ENCODE assay signal across 8 cellular contexts in the genomic region with DNA sequence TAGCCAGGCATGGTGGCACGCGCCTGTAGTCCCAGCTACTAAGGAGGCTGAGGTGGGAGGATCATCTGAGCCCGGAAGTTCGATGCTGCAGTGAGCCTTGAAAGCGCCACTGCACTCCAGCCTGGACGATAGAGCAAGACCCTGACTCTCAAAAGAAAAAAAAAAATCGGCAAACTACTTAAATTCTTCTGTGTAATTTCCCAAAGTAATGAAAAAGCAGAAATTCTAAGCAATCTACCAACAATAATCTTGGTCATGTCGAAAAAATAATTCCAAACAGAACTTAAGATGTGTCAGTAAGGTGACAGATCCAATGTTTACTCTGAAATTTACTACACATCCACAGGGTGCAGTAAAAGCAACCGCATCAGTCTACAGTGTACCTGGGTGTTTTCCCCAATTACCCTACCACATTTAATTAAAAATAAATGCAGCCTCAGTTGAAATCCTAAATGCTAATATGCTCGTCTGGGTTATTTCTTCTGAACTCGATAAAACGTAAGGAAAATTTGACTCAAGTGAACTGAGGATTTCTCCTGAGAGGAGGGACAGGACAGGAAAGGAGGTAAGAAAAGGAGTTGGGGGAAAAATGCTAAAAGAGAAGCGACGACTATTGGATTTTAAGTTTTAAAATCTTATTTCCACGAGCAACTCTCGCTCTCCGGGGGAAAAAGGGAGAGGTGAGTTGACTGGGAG. TPM values are rescaled to one million over a fixed set of nuclear protein-coding genes. Genes with fewer than 3 reads are reported as not detected.
DNase-seq lines count a peak whose midpoint lies in the region; ATAC-seq and TF ChIP-seq lines count a peak whose summit lies in the region.

No MANE protein-coding gene starts in this region.

- H3K27me3 ChIP-seq in HCT116 (ENCODE audit: insufficient read depth, low read length), result no peaks in the 10 kb centered on the region
- H3K27me3 ChIP-seq in SU-DHL-6 (ENCODE audit: low read length), result no peaks in the 10 kb centered on the region
- no peaks in the 10 kb centered on the region for H3K27me3 ChIP-seq in esophagus (ENCODE audit: control insufficient read depth in 1 of 2, insufficient read depth in 2 of 2, low read length in 2 of 2)
- no peaks in the 10 kb centered on the region for H3K27me3 ChIP-seq in osteoblast (ENCODE audit: insufficient read depth, low read length)

- H3K9ac ChIP-seq in HCT116 (ENCODE audit: low read length), result peak overlapping the region; percentile 74
- peak overlapping the region; percentile 94 for H3K9ac ChIP-seq in SU-DHL-6 (ENCODE audit: low read length)

- POLR2A ChIA-PET in HCT116 (lab: Charles Lee), result no interaction called here

- BruUV-seq in HCT116 (replicated peaks; lab: Mats Ljungman, UMichigan), result no TSS peak

- TF ChIP-seq RAD21 in HCT116 (IDR thresholded peaks at IDR 0.05; ENCODE audit: low read depth), result no peak

- peak; percentile 5 for DNase-seq in Daoy (ENCODE audit: low read depth)
- no peak for DNase-seq in HCT116 (ENCODE audit: low read depth, low spot score)
- no peak for DNase-seq in osteoblast (ENCODE audit: insufficient read length, low spot score, missing footprints)

- no peak overlapping the region for H2AFZ ChIP-seq in HCT116 (ENCODE audit: low read depth, low read length, poor library complexity, severe bottlenecking)
- H2AFZ ChIP-seq in SU-DHL-6 (ENCODE audit: low read depth, low read length, severe bottlenecking), result peak overlapping the region; percentile 78
- H2AFZ ChIP-seq in osteoblast (ENCODE audit: low read length), result peak overlapping the region; percentile 100

- H3K79me2 ChIP-seq in HCT116 (ENCODE audit: insufficient read depth, low read length) (peaks cover 56% of the 10 kb centered on the region), SU-DHL-6 (ENCODE audit: insufficient read depth, low read length) (peaks cover 54% of the 10 kb centered on the region), osteoblast (ENCODE audit: insufficient read depth, low read length) (peaks cover 67% of the 10 kb centered on the region)

- H3K4me3 ChIP-seq in HCT116 (replicated peaks in 1 of 2; ENCODE audit: low read depth in 1 of 2, low read length in 2 of 2) (peak overlapping the region; percentile 91 to 98), SU-DHL-6 (ENCODE audit: insufficient read depth, low read length, poor library complexity, severe bottlenecking) (peak overlapping the region; percentile 86), esophagus (ENCODE audit: low read depth in 1 of 2, low read length in 2 of 2) (peak overlapping the region; percentile 96 to 99), osteoblast (ENCODE audit: insufficient read depth, low read length) (peak overlapping the region; percentile 100)

- H3K4me2 ChIP-seq in HCT116 (ENCODE audit: low read length), result peak overlapping the region; percentile 69
- peak overlapping the region; percentile 74 for H3K4me2 ChIP-seq in SU-DHL-6 (ENCODE audit: low read depth, low read length, poor library complexity, severe bottlenecking)
- H3K4me2 ChIP-seq in osteoblast (ENCODE audit: insufficient read depth, low read length), result peak overlapping the region; percentile 85

- CTCF ChIA-PET in HCT116 (lab: Charles Lee), result interaction anchor here (0.6 kb wide), 1 partner anchor 60 kb away, joined by 4 read pairs; no protein-coding TSS in a partner anchor

- H3K27ac ChIP-seq in HCT116 (ENCODE audit: low read depth, low read length), result peak overlapping the region; percentile 63
- peak overlapping the region; percentile 70 for H3K27ac ChIP-seq in SU-DHL-6 (ENCODE audit: low read depth, low read length)
- H3K27ac ChIP-seq in esophagus (ENCODE audit: low read depth in 2 of 2, low read length in 1 of 2), result peak overlapping the region; percentile 85 to 98
- peak overlapping the region; percentile 93 for H3K27ac ChIP-seq in osteoblast (ENCODE audit: low read depth, low read length)

- WGBS in esophagus, 2 donors, result 24 to 26% methylated on average over 17 of the region's 17 CpGs

- H3K9me3 ChIP-seq in HCT116 (ENCODE audit: control insufficient read depth in 1 of 2, insufficient read depth in 1 of 2, low read depth in 1 of 2, low read length in 2 of 2), result no peaks in the 10 kb centered on the region
- H3K9me3 ChIP-seq in SU-DHL-6 (ENCODE audit: insufficient read depth, low read length), result no peaks in the 10 kb centered on the region
- H3K9me3 ChIP-seq in esophagus (ENCODE audit: control insufficient read depth in 2 of 2, insufficient read depth in 1 of 2, low read depth in 1 of 2, low read length in 1 of 2), result no peaks in the 10 kb centered on the region
- H3K9me3 ChIP-seq in osteoblast (ENCODE audit: low read depth, low read length), result no peaks in the 10 kb centered on the region

- intact Hi-C loops in HCT116 (cut with micrococcal nuclease), result loop anchor here (1.0 to 2.0 kb wide), 2 partner anchors 45 to 49 kb away; partner anchors contain the start of gene IARS2

- H3K9me2 ChIP-seq in HCT116 (ENCODE audit: insufficient read depth) (no peaks in the 10 kb centered on the region), SU-DHL-6 (replicated peaks; ENCODE audit: insufficient read depth, low read length) (no peaks in the 10 kb centered on the region)

- H4K20me1 ChIP-seq in HCT116 (ENCODE audit: insufficient read depth) (no peaks in the 10 kb centered on the region), SU-DHL-6 (ENCODE audit: low read depth, low read length) (peaks cover 4% of the 10 kb centered on the region; the same call in 1 of the 2 replicates), osteoblast (ENCODE audit: insufficient read depth, low read length) (peaks cover 16% of the 10 kb centered on the region)

- TF ChIP-seq POLR2A in HCT116 (IDR thresholded peaks at IDR 0.05; ENCODE audit: borderline replicate concordance, extremely low read depth, insufficient read depth, insufficient read length), result no peak

- peaks cover 10% of the 10 kb centered on the region; the same call in 1 of the 2 replicates for H3F3A ChIP-seq in SU-DHL-6 (ENCODE audit: insufficient read depth)

- peaks cover 4 to 12% of the 10 kb centered on the region in 2 experiments; a peak in 3 of 4 replicates for H3K4me1 ChIP-seq in HCT116 (ENCODE audit: control insufficient read depth in 1 of 2, insufficient read depth in 2 of 2, low read length in 2 of 2)
- H3K4me1 ChIP-seq in esophagus (ENCODE audit: control insufficient read depth in 2 of 2, insufficient read depth in 2 of 2, low read length in 1 of 2), result peaks cover 3% of the 10 kb centered on the region in 2 donors
- H3K4me1 ChIP-seq in osteoblast (ENCODE audit: insufficient read depth, low read length), result peaks cover 16% of the 10 kb centered on the region

- no peak for TF ChIP-seq CTCF in HCT116 (IDR thresholded peaks at IDR 0.05 in 2 of 3, conservative IDR thresholded peaks at IDR 0.05 in 1 of 3; ENCODE audit: borderline replicate concordance in 1 of 3, insufficient read depth in 1 of 3, low read depth in 2 of 3, low read length in 2 of 3)
- no peak for TF ChIP-seq CTCF in SU-DHL-6 (IDR thresholded peaks at IDR 0.05; ENCODE audit: insufficient read depth, low read length, poor library complexity, severe bottlenecking)
- TF ChIP-seq CTCF in osteoblast (IDR thresholded peaks at IDR 0.05; ENCODE audit: extremely low read depth, low read depth, low read length), result no peak

- no peaks in the 10 kb centered on the region for H3K36me3 ChIP-seq in HCT116 (ENCODE audit: control insufficient read depth in 1 of 2, insufficient read depth in 2 of 2, low read length in 2 of 2)
- H3K36me3 ChIP-seq in SU-DHL-6 (ENCODE audit: low read length), result no peaks in the 10 kb centered on the region
- H3K36me3 ChIP-seq in esophagus (ENCODE audit: control insufficient read depth in 2 of 2, insufficient read depth in 2 of 2, low read length in 1 of 2), result no peaks in the 10 kb centered on the region
- H3K36me3 ChIP-seq in osteoblast (ENCODE audit: insufficient read depth, low read length), result peaks cover 4% of the 10 kb centered on the region

- RAD21 ChIA-PET in HCT116 (lab: Charles Lee; ENCODE audit: low non-redundant PET in 1 of 2, low total read pairs in 2 of 2, uncharacterized antibody in 2 of 2, unreplicated experiment in 2 of 2), result no interaction called here

- ATAC-seq in HCT116 (no peak), HG03159 (IDR thresholded peaks at IDR 0.05; ENCODE audit: unreplicated experiment) (no peak), HG03139 (IDR thresholded peaks at IDR 0.05; ENCODE audit: unreplicated experiment) (no peak), HG03442 (IDR thresholded peaks at IDR 0.05; ENCODE audit: unreplicated experiment) (no peak)

TF ChIP-seq in HCT116, 20 proteins besides CTCF, POLR2A, EP300 and RAD21 (continues in another document):
- TF ChIP-seq ZNF274 (IDR thresholded peaks at IDR 0.05; ENCODE audit: low read depth, low read length), result no peak
- TF ChIP-seq SRF (IDR thresholded peaks at IDR 0.05; ENCODE audit: low read depth), result no peak
- TF ChIP-seq SIN3A (IDR thresholded peaks at IDR 0.05; ENCODE audit: low read depth), result no peak
- no peak for TF ChIP-seq MAX (IDR thresholded peaks at IDR 0.05)
- TF ChIP-seq ELF1 (IDR thresholded peaks at IDR 0.05; ENCODE audit: borderline replicate concordance, low read depth), result no peak
- no peak for TF ChIP-seq EZH2phosphoT487 (IDR thresholded peaks at IDR 0.05; ENCODE audit: borderline replicate concordance)
- TF ChIP-seq EGR1 (IDR thresholded peaks at IDR 0.05; ENCODE audit: low read depth), result no peak
- no peak for TF ChIP-seq CEBPB (IDR thresholded peaks at IDR 0.05; ENCODE audit: low read depth)
- TF ChIP-seq ZFX (IDR thresholded peaks at IDR 0.05), result no peak
- TF ChIP-seq SP1 (IDR thresholded peaks at IDR 0.05; ENCODE audit: low read depth), result no peak
- no peak for TF ChIP-seq CBX3 (IDR thresholded peaks at IDR 0.05; ENCODE audit: low read depth)
- TF ChIP-seq EZH2 (IDR thresholded peaks at IDR 0.05), result no peak

RNA-seq across cellular contexts. Expression of gene EPRS1, which starts 0.8 kb away (rescaled TPM):
- total RNA-seq in Daoy (2014; rRNA removed; shearing (Covaris generic)), result 99.8 and 107 TPM in 2 replicates
- 188 TPM for total RNA-seq in HCT116 (2021; ENCODE audit: unreplicated experiment)
- polyA plus RNA-seq in HCT116 (2012), result 121 and 139 TPM in 2 replicates
- 10 to 100 TPM; 25.3 to 45.1 TPM for polyA plus RNA-seq in esophagus
- 203 and 218 TPM in 2 replicates for total RNA-seq in osteoblast

RNA-seq across cellular contexts. Expression of gene BPNT1, which starts 44.1 kb away (rescaled TPM):
- 43.1 and 46.6 TPM in 2 replicates for total RNA-seq in Daoy (2014; rRNA removed; shearing (Covaris generic))
- 25.2 TPM for total RNA-seq in HCT116 (2021; ENCODE audit: unreplicated experiment)
- 30.4 and 30.9 TPM in 2 replicates for polyA plus RNA-seq in HCT116 (2012)
- polyA plus RNA-seq in esophagus, result 10 to 100 TPM in 1 of 2 donors, 1 to 10 TPM in 1; 8.7 to 17.9 TPM
- total RNA-seq in osteoblast, result 18.1 and 18.6 TPM in 2 replicates

RNA-seq across cellular contexts. Expression of gene IARS2, which starts 48.4 kb away (rescaled TPM):
- total RNA-seq in Daoy (2014; rRNA removed; shearing (Covaris generic)), result 88.2 and 89.5 TPM in 2 replicates
- total RNA-seq in HCT116 (2021; ENCODE audit: unreplicated experiment) (106 TPM), osteoblast (76.6 and 79.3 TPM in 2 replicates)
- 45.4 and 63.8 TPM in 2 replicates for polyA plus RNA-seq in HCT116 (2012)
- polyA plus RNA-seq in esophagus, result 10 to 100 TPM; 12.2 to 39.6 TPM
